Comparison of ENCODE assay signal across 27 cellular contexts in the genomic region with DNA sequence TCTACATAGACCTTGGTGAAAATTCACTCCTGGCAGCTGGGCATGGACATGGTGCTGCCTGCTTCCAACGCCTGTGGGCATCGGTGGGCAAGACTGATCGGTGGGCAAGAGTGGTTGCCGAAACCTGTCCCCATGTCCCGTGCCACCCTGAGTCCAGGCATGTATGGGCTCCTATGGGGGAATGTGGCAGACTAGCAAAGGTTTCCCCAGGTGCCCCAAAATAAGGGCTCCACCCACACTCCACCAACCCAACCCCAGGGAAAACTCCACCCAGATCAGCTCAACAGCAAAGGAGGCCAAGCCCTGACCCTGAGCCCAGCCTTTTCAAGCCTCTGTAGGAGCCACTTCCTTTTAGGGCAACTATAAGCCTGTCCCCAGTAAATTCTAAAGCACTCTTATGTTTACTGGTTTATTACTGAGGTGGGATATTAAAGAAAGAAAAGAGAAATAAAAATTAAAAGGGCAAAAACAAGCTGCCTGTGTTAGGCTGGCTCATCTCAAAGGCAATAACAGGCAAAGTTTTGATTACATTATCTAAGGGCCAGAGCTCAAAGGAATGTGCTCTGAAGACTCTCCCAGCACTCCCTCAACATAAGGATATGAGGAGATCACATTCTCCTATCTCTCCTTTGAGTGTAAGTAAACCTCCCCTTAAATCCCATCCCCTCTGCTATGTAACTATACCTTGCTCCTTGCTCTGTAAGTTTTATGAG. TPM values are rescaled to one million over a fixed set of nuclear protein-coding genes. Genes with fewer than 3 reads are reported as not detected.
DNase-seq lines count a peak whose midpoint lies in the region; ATAC-seq, FAIRE-seq and TF ChIP-seq lines count a peak whose summit lies in the region.
"Had no signal": no experiment of that assay in that cellular context is flagged by ENCODE, and none has a peak within 500 bp of the region (broad histone marks: within the 10 kb centered on the region; RNA-seq: fewer than 3 reads in every experiment).

No MANE protein-coding gene starts in this region.

- H3K9me3 ChIP-seq in SK-N-SH (no peaks in the 10 kb centered on the region), astrocyte (ENCODE audit: insufficient read depth, low read depth, low read length) (peaks cover 6% of the 10 kb centered on the region), mesodermal cell (ENCODE audit: control insufficient read depth, low read length) (peaks cover 11% of the 10 kb centered on the region), small intestine (ENCODE audit: control insufficient read depth, low read depth) (no peaks in the 10 kb centered on the region)

- H3K27me3 Mint-ChIP-seq in astrocyte (ENCODE audit: low read depth, unreplicated experiment), result peaks cover 12% of the 10 kb centered on the region
- H3K27me3 Mint-ChIP-seq: activated B cell treated with CpG ODN at 0.5 μM for 24 hours had no signal

- no peak for DNase-seq in SK-N-SH
- DNase-seq in astrocyte (ENCODE audit: low read depth), result no peak
- DNase-seq in small intestine, result peak; percentile 57
- no peak for DNase-seq in hippocampal formation (lab: John Stamatoyannopoulos, UW)
- no peak for DNase-seq in superior temporal gyrus (ENCODE audit: extremely low spot score)
- no peak for DNase-seq in stimulated activated CD4-positive, alpha-beta T cell treated with anti-CD3 and anti-CD28 coated beads, Interleukin-12 subunit alpha, Interleukin-12 subunit beta, amount 100 ng/mL, for 4 hours
- DNase-seq: activated B cell treated with CpG ODN at 0.5 μM for 24 hours; activated CD4-positive, alpha-beta memory T cell treated with anti-CD3 and anti-CD28 coated beads, Interleukin-2, amount 10 ng/mL, durations not matched to agents 7 days and 5 days; activated naive CD8-positive, alpha-beta T cell treated with anti-CD3 and anti-CD28 coated beads for 36 hours; NCI-H1436; NCI-H748 treated with DMSO at 0.1 percent for 48 hours; stimulated activated CD4-positive, alpha-beta T cell treated with anti-CD3 and anti-CD28 coated beads, Interleukin-4, amount 100 ng/mL, for 1 hour; T-helper 2 cell had no signal

- H3K9me2 ChIP-seq in SK-N-SH, result no peaks in the 10 kb centered on the region

- FAIRE-seq in astrocyte (lab: Jason Lieb, UNC) (no peak), small intestine (lab: Jason Lieb, UNC) (no peak)
- FAIRE-seq: D721Med, G401.6, GM19239, HepG2 had no signal

- H2AFZ ChIP-seq in SK-N-SH (ENCODE audit: low read depth) (no peak overlapping the region), astrocyte (ENCODE audit: low read depth, low read length) (no peak overlapping the region)

- H3K9ac ChIP-seq in SK-N-SH (no peak overlapping the region), astrocyte (ENCODE audit: low read length) (no peak overlapping the region)
- H3K9ac ChIP-seq: BLaER1 treated with 17β-estradiol and CSF1 and Interleukin-3, amounts not matched to agents 10 nM and 100 nM had no signal

- no peak for TF ChIP-seq CTCF in SK-N-SH (IDR thresholded peaks at IDR 0.05)
- TF ChIP-seq CTCF in astrocyte (IDR thresholded peaks at IDR 0.05; ENCODE audit: insufficient read depth, low read depth, low read length), result no peak

- WGBS in SK-N-SH (ENCODE audit: low lambda C conversion rate), result 77% methylated on average over 2 of the region's 5 CpGs
- 94 to 96% methylated on average over 2 to 5 of the region's 5 CpGs for WGBS in mesodermal cell (ENCODE audit: insufficient coverage in 2 of 2), 2 experiments
- WGBS in small intestine, 3 donors, result 92 to 95% (median 94%) methylated on average over 5 of the region's 5 CpGs

- TF ChIP-seq RAD21 in SK-N-SH (IDR thresholded peaks at IDR 0.05; ENCODE audit: low read length), result no peak

- H4K20me1 ChIP-seq in SK-N-SH (ENCODE audit: insufficient read depth) (no peaks in the 10 kb centered on the region), astrocyte (ENCODE audit: insufficient read depth, low read length) (no peaks in the 10 kb centered on the region)
- H4K20me1 ChIP-seq: BLaER1 treated with 17β-estradiol and CSF1 and Interleukin-3, amounts not matched to agents 10 nM and 100 nM had no signal

- no peak overlapping the region for H3K4me3 ChIP-seq in SK-N-SH (ENCODE audit: low read depth in 2 of 2, low read length in 1 of 2)
- no peak overlapping the region for H3K4me3 ChIP-seq in astrocyte (ENCODE audit: insufficient read depth, low read depth, low read length)
- H3K4me3 ChIP-seq in mesodermal cell (ENCODE audit: extremely low read depth, insufficient read depth, low read length, poor library complexity, severe bottlenecking), result no peak overlapping the region
- no peak overlapping the region for H3K4me3 ChIP-seq in small intestine (ENCODE audit: low read depth in 1 of 2, low read length in 2 of 2)
- H3K4me3 ChIP-seq: BLaER1 treated with 17β-estradiol and CSF1 and Interleukin-3, amounts not matched to agents 10 nM and 100 nM; gastroesophageal sphincter had no signal

- H3K4me2 ChIP-seq in SK-N-SH, result no peak overlapping the region
- H3K4me2 ChIP-seq in astrocyte (ENCODE audit: low read length), result no peak overlapping the region

- no peaks in the 10 kb centered on the region for H3K79me2 ChIP-seq in SK-N-SH (ENCODE audit: insufficient read depth)
- no peaks in the 10 kb centered on the region for H3K79me2 ChIP-seq in astrocyte (ENCODE audit: insufficient read depth, low read length)

- CTCF ChIA-PET in SK-N-SH (lab: Yijun Ruan, JAX), result interaction anchor here (0.6 to 0.7 kb wide), 2 partner anchors 24 to 1458 kb away, joined by 3 read pairs; no protein-coding TSS in a partner anchor

- no peak overlapping the region for H3K27ac ChIP-seq in SK-N-SH (ENCODE audit: low read depth in 2 of 2, low read length in 1 of 2)
- no peak overlapping the region for H3K27ac ChIP-seq in astrocyte (ENCODE audit: low read depth, low read length)
- peak overlapping the region; percentile 81 for H3K27ac ChIP-seq in mesodermal cell (ENCODE audit: low read depth, low read length, severe bottlenecking)
- no peak overlapping the region for H3K27ac ChIP-seq in small intestine (ENCODE audit: low read depth in 1 of 2, low read length in 1 of 2)
- H3K27ac ChIP-seq: BLaER1 treated with 17β-estradiol and CSF1 and Interleukin-3, amounts not matched to agents 10 nM and 100 nM; epithelial cell of prostate; gastroesophageal sphincter had no signal

- TF ChIP-seq EP300 in SK-N-SH (IDR thresholded peaks at IDR 0.05; ENCODE audit: borderline replicate concordance in 1 of 2, low read depth in 1 of 2, low read length in 1 of 2), result no peak

- no peak for ATAC-seq in SK-N-SH treated with all-trans-retinoic acid at 6 μM for 48 hours
- ATAC-seq: gastroesophageal sphincter, HepG2, left lobe of liver had no signal

- H3K9me3 Mint-ChIP-seq in astrocyte (ENCODE audit: unreplicated experiment), result peaks cover 7% of the 10 kb centered on the region
- H3K9me3 Mint-ChIP-seq: activated B cell treated with CpG ODN at 0.5 μM for 24 hours; activated naive CD8-positive, alpha-beta T cell treated with anti-CD3 and anti-CD28 coated beads for 36 hours; dendritic cell treated with granulocyte-macrophage colony-stimulating factor and Interleukin-4, amounts not matched to agents 40 ng/mL and 50 ng/mL, for 4 days had no signal

- H3K36me3 Mint-ChIP-seq in astrocyte (ENCODE audit: low read depth, unreplicated experiment), result peaks cover 2% of the 10 kb centered on the region
- H3K36me3 Mint-ChIP-seq: activated naive CD8-positive, alpha-beta T cell treated with anti-CD3 and anti-CD28 coated beads for 36 hours had no signal

- H3K27ac Mint-ChIP-seq in astrocyte (ENCODE audit: unreplicated experiment), result peak overlapping the region; percentile 41
- H3K27ac Mint-ChIP-seq: activated B cell treated with CpG ODN at 0.5 μM for 24 hours; activated CD4-positive, alpha-beta memory T cell treated with anti-CD3 and anti-CD28 coated beads, Interleukin-2, amount 10 ng/mL, durations not matched to agents 7 days and 5 days; activated naive CD8-positive, alpha-beta T cell treated with anti-CD3 and anti-CD28 coated beads for 36 hours; dendritic cell treated with granulocyte-macrophage colony-stimulating factor and Interleukin-4, amounts not matched to agents 40 ng/mL and 50 ng/mL, for 4 days had no signal

- H3K4me3 Mint-ChIP-seq in astrocyte (ENCODE audit: unreplicated experiment), result no peak overlapping the region
- H3K4me3 Mint-ChIP-seq: activated B cell treated with CpG ODN at 0.5 μM for 24 hours; activated CD4-positive, alpha-beta memory T cell treated with anti-CD3 and anti-CD28 coated beads, Interleukin-2, amount 10 ng/mL, durations not matched to agents 7 days and 5 days; activated naive CD8-positive, alpha-beta T cell treated with anti-CD3 and anti-CD28 coated beads for 36 hours; dendritic cell treated with granulocyte-macrophage colony-stimulating factor and Interleukin-4, amounts not matched to agents 40 ng/mL and 50 ng/mL, for 4 days had no signal

- H3K4me1 ChIP-seq in SK-N-SH (ENCODE audit: control insufficient read depth in 1 of 2, insufficient read depth in 2 of 2, low read depth in 1 of 2, low read length in 1 of 2) (peaks cover 0 to 18% of the 10 kb centered on the region in 2 experiments; a peak in 1 of 4 replicates), astrocyte (ENCODE audit: insufficient read depth, low read length) (peaks cover 11% of the 10 kb centered on the region), mesodermal cell (ENCODE audit: control insufficient read depth, insufficient read depth, low read length, poor library complexity, severe bottlenecking) (peaks cover 17% of the 10 kb centered on the region), small intestine (ENCODE audit: control insufficient read depth in 2 of 2, insufficient read depth in 1 of 2, low read depth in 1 of 2, low read length in 1 of 2) (peaks cover 0 to 4% of the 10 kb centered on the region in 2 donors)

- no peaks in the 10 kb centered on the region for H3K36me3 ChIP-seq in SK-N-SH (replicated peaks in 1 of 2; ENCODE audit: control insufficient read depth in 1 of 2, insufficient read depth in 2 of 2, low read length in 1 of 2)
- no peaks in the 10 kb centered on the region for H3K36me3 ChIP-seq in astrocyte (ENCODE audit: insufficient read depth, low read length)
- H3K36me3 ChIP-seq in mesodermal cell (ENCODE audit: control insufficient read depth, insufficient read depth, low read length), result no peaks in the 10 kb centered on the region
- H3K36me3 ChIP-seq in small intestine (ENCODE audit: control insufficient read depth in 2 of 2, insufficient read depth in 2 of 2, low read length in 2 of 2), result no peaks in the 10 kb centered on the region
- H3K36me3 ChIP-seq: BLaER1 treated with 17β-estradiol and CSF1 and Interleukin-3, amounts not matched to agents 10 nM and 100 nM; gastroesophageal sphincter had no signal

- POLR2A ChIA-PET in SK-N-SH (lab: Yijun Ruan, JAX), result no interaction called here

- H3F3A ChIP-seq in SK-N-SH (replicated peaks; ENCODE audit: insufficient read depth), result no peaks in the 10 kb centered on the region

- H3K4me1 Mint-ChIP-seq in astrocyte (ENCODE audit: low read depth, unreplicated experiment), result peaks cover 14% of the 10 kb centered on the region
- H3K4me1 Mint-ChIP-seq: activated B cell treated with CpG ODN at 0.5 μM for 24 hours; activated CD4-positive, alpha-beta memory T cell treated with anti-CD3 and anti-CD28 coated beads, Interleukin-2, amount 10 ng/mL, durations not matched to agents 7 days and 5 days; activated naive CD8-positive, alpha-beta T cell treated with anti-CD3 and anti-CD28 coated beads for 36 hours had no signal

- no peaks in the 10 kb centered on the region for H3K27me3 ChIP-seq in SK-N-SH (ENCODE audit: insufficient read depth)
- no peaks in the 10 kb centered on the region for H3K27me3 ChIP-seq in astrocyte (ENCODE audit: insufficient read depth, low read length)
- H3K27me3 ChIP-seq in small intestine (ENCODE audit: control insufficient read depth in 2 of 2, insufficient read depth in 2 of 2, low read length in 2 of 2), result no peaks in the 10 kb centered on the region
- H3K27me3 ChIP-seq: BLaER1 treated with 17β-estradiol and CSF1 and Interleukin-3, amounts not matched to agents 10 nM and 100 nM; gastroesophageal sphincter had no signal

RNA-seq across cellular contexts. Expression of a gene that starts 8.9 kb away (rescaled TPM):
- polyA plus RNA-seq in SK-N-SH (2012; rRNA removed) (not detected in 2 replicates), small intestine (not detected)
- polyA plus RNA-seq in SK-N-SH (2012; cell fraction: cytosol; rRNA removed), result not detected in 2 replicates
- not detected in 2 replicates for polyA plus RNA-seq in SK-N-SH (2012; cell fraction: nucleus; rRNA removed)
- total RNA-seq in astrocyte, result not detected in 2 replicates
- polyA plus RNA-seq in mesodermal cell (2013, experiment 1 of 2), result not detected
- not detected for polyA plus RNA-seq in mesodermal cell (2013, experiment 2 of 2)
- total RNA-seq: A673; activated B cell treated with CpG ODN at 0.5 μM for 24 hours; activated CD4-positive, alpha-beta memory T cell treated with anti-CD3 and anti-CD28 coated beads, Interleukin-2, amount 10 ng/mL, durations not matched to agents 7 days and 5 days; activated naive CD8-positive, alpha-beta T cell treated with anti-CD3 and anti-CD28 coated beads for 36 hours; gastroesophageal sphincter; H4; HepG2; left lobe of liver; skeletal muscle tissue had no signal
- polyA plus RNA-seq: HepG2 had no signal

RNA-seq across cellular contexts. Expression of a gene that starts 44.0 kb away (rescaled TPM):
- polyA plus RNA-seq in SK-N-SH (2012; rRNA removed) (not detected in 2 replicates), small intestine (not detected)
- polyA plus RNA-seq in SK-N-SH (2012; cell fraction: cytosol; rRNA removed), result not detected in 2 replicates
- not detected in 2 replicates for polyA plus RNA-seq in SK-N-SH (2012; cell fraction: nucleus; rRNA removed)
- total RNA-seq in astrocyte, result not detected in 2 replicates
- 0.18 TPM for polyA plus RNA-seq in mesodermal cell (2013, experiment 1 of 2)
- 0.10 TPM for polyA plus RNA-seq in mesodermal cell (2013, experiment 2 of 2)
- total RNA-seq: A673; activated B cell treated with CpG ODN at 0.5 μM for 24 hours; activated CD4-positive, alpha-beta memory T cell treated with anti-CD3 and anti-CD28 coated beads, Interleukin-2, amount 10 ng/mL, durations not matched to agents 7 days and 5 days; activated naive CD8-positive, alpha-beta T cell treated with anti-CD3 and anti-CD28 coated beads for 36 hours; gastroesophageal sphincter; H4; HepG2; left lobe of liver; skeletal muscle tissue had no signal
- polyA plus RNA-seq: HepG2 had no signal
